ENCODE assay signal across 24 cellular contexts in genomic region chr15:72892986-72893385, GRCh38.
DNase-seq lines count a peak whose midpoint lies in the region; ATAC-seq, FAIRE-seq and TF ChIP-seq lines count a peak whose summit lies in the region.
"Had no signal": no experiment of that assay in that cellular context is flagged by ENCODE, and none has a peak within 500 bp of the region (broad histone marks: within the 10 kb centered on the region; RNA-seq: fewer than 3 reads in every experiment).

No MANE protein-coding gene starts in this region.

- in situ Hi-C loops in K562 (cut with MboI) = no loop called here

- TF ChIP-seq RAD21 in A549 (conservative IDR thresholded peaks at IDR 0.05 in 1 of 2, IDR thresholded peaks at IDR 0.05 in 1 of 2) (no peak), K562 (CRISPR knock-in tag; conservative IDR thresholded peaks at IDR 0.05 in 1 of 2, IDR thresholded peaks at IDR 0.05 in 1 of 2) (no peak)

- CTCF ChIA-PET in A549 (lab: Yijun Ruan, JAX) = no interaction called here
- CTCF ChIA-PET in K562 (lab: Yijun Ruan, JAX; ENCODE audit: low intra/inter-chr PET ratio) = no interaction called here

- H3K36me3 Mint-ChIP-seq in endodermal cell (ENCODE audit: low read depth) = no peaks in the 10 kb centered on the region
- H3K36me3 Mint-ChIP-seq: CD8-positive, alpha-beta T cell had no signal

- H3K9me1 ChIP-seq in K562 (ENCODE audit: control insufficient read depth, insufficient read depth, low read length) = no peaks in the 10 kb centered on the region

- H3K27ac Mint-ChIP-seq in endodermal cell = no peak overlapping the region
- H3K27ac Mint-ChIP-seq: B cell; CD4-positive, alpha-beta T cell; CD8-positive, alpha-beta T cell had no signal

- peaks cover 2% of the 10 kb centered on the region for H3K27me3 Mint-ChIP-seq in endodermal cell (ENCODE audit: insufficient read depth)

- FAIRE-seq in A549 (lab: Jason Lieb, UNC) (no peak), D721Med (lab: Jason Lieb, UNC) (peak; percentile 46), K562 (lab: Jason Lieb, UNC) (no peak)
- FAIRE-seq: A204.1, G401.6, GM12891 had no signal

- no peak overlapping the region for H3K4me3 Mint-ChIP-seq in endodermal cell
- H3K4me3 Mint-ChIP-seq: B cell; CD4-positive, alpha-beta T cell; CD8-positive, alpha-beta T cell had no signal

- TF ChIP-seq CTCF in A549 (IDR thresholded peaks at IDR 0.05) = no peak
- no peak for TF ChIP-seq CTCF in D721Med (IDR thresholded peaks at IDR 0.05; ENCODE audit: insufficient read depth, missing control alignments)
- no peak for TF ChIP-seq CTCF in K562 (IDR thresholded peaks at IDR 0.05 in 2 of 3, conservative IDR thresholded peaks at IDR 0.05 in 1 of 3; ENCODE audit: insufficient read depth in 2 of 3, low read depth in 1 of 3, low read length in 3 of 3)
- TF ChIP-seq CTCF in endodermal cell (conservative IDR thresholded peaks at IDR 0.05) = no peak

- peaks cover 8% of the 10 kb centered on the region; the same call in 2 of the 3 replicates for H3K9me3 ChIP-seq in A549
- no peaks in the 10 kb centered on the region for H3K9me3 ChIP-seq in K562 (replicated peaks; ENCODE audit: control insufficient read depth, insufficient read depth, low read depth, low read length)
- no peaks in the 10 kb centered on the region for H3K9me3 ChIP-seq in endodermal cell (ENCODE audit: control insufficient read depth, low read length)
- H3K9me3 ChIP-seq: BLaER1 treated with 17β-estradiol and CSF1 and Interleukin-3, amounts not matched to agents 10 nM and 100 nM; Caco-2 had no signal

- no peaks in the 10 kb centered on the region for H3K4me1 Mint-ChIP-seq in endodermal cell
- H3K4me1 Mint-ChIP-seq: B cell had no signal

- ATAC-seq in A549 = no peak
- ATAC-seq in K562 = no peak
- no peak for ATAC-seq in HG03039 (IDR thresholded peaks at IDR 0.05; ENCODE audit: unreplicated experiment)
- ATAC-seq: CD8-positive, alpha-beta T cell had no signal

- no peak overlapping the region for H3K9ac ChIP-seq in K562 (ENCODE audit: insufficient read depth in 1 of 2, low read depth in 2 of 2, low read length in 2 of 2)
- H3K9ac ChIP-seq in endodermal cell (ENCODE audit: extremely low read depth, low read length, poor library complexity, severe bottlenecking) = no peak overlapping the region
- H3K9ac ChIP-seq: BLaER1 treated with 17β-estradiol and CSF1 and Interleukin-3, amounts not matched to agents 10 nM and 100 nM had no signal

- TF ChIP-seq POLR2A in A549 (IDR thresholded peaks at IDR 0.05; ENCODE audit: low read length) = no peak
- TF ChIP-seq POLR2A in K562 (conservative IDR thresholded peaks at IDR 0.05) = no peak

- H3K27ac ChIP-seq in A549 = no peak overlapping the region
- no peak overlapping the region for H3K27ac ChIP-seq in K562 (ENCODE audit: extremely low read depth, low read depth, low read length)
- no peak overlapping the region for H3K27ac ChIP-seq in endodermal cell (ENCODE audit: low read depth, low read length)
- H3K27ac ChIP-seq: BLaER1 treated with 17β-estradiol and CSF1 and Interleukin-3, amounts not matched to agents 10 nM and 100 nM; C4-2B had no signal

- H3K4me1 ChIP-seq in A549 (no peaks in the 10 kb centered on the region), K562 (replicated peaks in 1 of 2; ENCODE audit: control insufficient read depth in 2 of 2, insufficient read depth in 2 of 2, low read length in 2 of 2) (no peaks in the 10 kb centered on the region; a peak in 1 of 5 replicates), endodermal cell (ENCODE audit: control insufficient read depth, insufficient read depth, low read length) (no peaks in the 10 kb centered on the region)
- H3K4me1 ChIP-seq: Caco-2 had no signal

- H4K20me1 ChIP-seq in K562 (replicated peaks; ENCODE audit: control insufficient read depth, insufficient read depth, low read length) = no peaks in the 10 kb centered on the region
- H4K20me1 ChIP-seq: BLaER1 treated with 17β-estradiol and CSF1 and Interleukin-3, amounts not matched to agents 10 nM and 100 nM had no signal

- POLR2A ChIA-PET in A549 (lab: Yijun Ruan, JAX) = no interaction called here
- POLR2A ChIA-PET in K562 (lab: Yijun Ruan, JAX) = interaction anchor here (0.7 kb wide), 1 partner anchor 19 kb away, joined by 4 read pairs; no protein-coding TSS in a partner anchor

- no peak for DNase-seq in A549 (ENCODE audit: low read depth in 1 of 2, low spot score in 1 of 2)
- DNase-seq in D721Med (ENCODE audit: insufficient read length, low spot score) = no peak
- no peak for DNase-seq in K562 (ENCODE audit: extremely low read depth in 1 of 4, low spot score in 3 of 4)
- no peak for DNase-seq in EL
- no peak for DNase-seq in endodermal cell
- DNase-seq: 8988T; AML-193; Caco-2; Calu3; CD4-positive, alpha-beta T cell; CD8-positive, alpha-beta T cell; DMS 273 treated with DMSO at 0.1 percent for 48 hours; DMS153; DMS53; DMS79; DND-41; GF-D8 had no signal

- no peak for TF ChIP-seq EP300 in A549 (IDR thresholded peaks at IDR 0.05)
- no peak for TF ChIP-seq EP300 in K562 (IDR thresholded peaks at IDR 0.05; ENCODE audit: low read length)

- H3K4me3 ChIP-seq in A549 (no peak overlapping the region), K562 (no peak overlapping the region), endodermal cell (ENCODE audit: low read length) (no peak overlapping the region)
- H3K4me3 ChIP-seq: BLaER1 treated with 17β-estradiol and CSF1 and Interleukin-3, amounts not matched to agents 10 nM and 100 nM had no signal

- H3K4me2 ChIP-seq in A549 (no peak overlapping the region), K562 (ENCODE audit: insufficient read depth, low read length) (no peak overlapping the region)
- H3K4me2 ChIP-seq: BLaER1 treated with 17β-estradiol and CSF1 and Interleukin-3, amounts not matched to agents 10 nM and 100 nM had no signal

- H3K9me3 Mint-ChIP-seq in endodermal cell = peaks cover 5% of the 10 kb centered on the region
- H3K9me3 Mint-ChIP-seq: CD4-positive, alpha-beta T cell; CD8-positive, alpha-beta T cell had no signal

- intact Hi-C loops in K562 (cut with micrococcal nuclease) = no loop called here

- no peaks in the 10 kb centered on the region for H3K36me3 ChIP-seq in K562 (ENCODE audit: control insufficient read depth, insufficient read depth, low read length)
- no peaks in the 10 kb centered on the region for H3K36me3 ChIP-seq in endodermal cell (ENCODE audit: control insufficient read depth, insufficient read depth, low read length)
- H3K36me3 ChIP-seq: BLaER1 treated with 17β-estradiol and CSF1 and Interleukin-3, amounts not matched to agents 10 nM and 100 nM had no signal

- BruUV-seq in K562 (replicated peaks; lab: Mats Ljungman, UMichigan) = no TSS peak

- no peaks in the 10 kb centered on the region for H3K79me2 ChIP-seq in K562 (ENCODE audit: control insufficient read depth, insufficient read depth, low read length)

- 16% methylated on average over 2 of the region's 2 CpGs for WGBS in A549 (ENCODE audit: missing lambda C conversion rate)
- 0% methylated on average over 2 of the region's 2 CpGs for WGBS in K562 (ENCODE audit: insufficient coverage, low coverage, missing lambda C conversion rate)
- 88 to 100% methylated on average over 1 to 2 of the region's 2 CpGs for WGBS in endodermal cell (ENCODE audit: insufficient coverage in 1 of 2, insufficient read length in 1 of 2), 2 experiments

- H3K27me3 ChIP-seq in K562 (ENCODE audit: control insufficient read depth in 2 of 2, insufficient read depth in 2 of 2, low read length in 2 of 2) = no peaks in the 10 kb centered on the region; a peak in 1 of 5 replicates
- no peaks in the 10 kb centered on the region for H3K27me3 ChIP-seq in endodermal cell (ENCODE audit: control insufficient read depth, insufficient read depth, low read length, poor library complexity, severe bottlenecking)
- H3K27me3 ChIP-seq: BLaER1 treated with 17β-estradiol and CSF1 and Interleukin-3, amounts not matched to agents 10 nM and 100 nM had no signal

- H2AFZ ChIP-seq in K562 (ENCODE audit: low read depth, low read length) = no peak overlapping the region

TF ChIP-seq in A549, 52 proteins besides CTCF, POLR2A, EP300 and RAD21:
- TF ChIP-seq HOXB5 (CRISPR knock-in tag; IDR thresholded peaks at IDR 0.05) (no peak), CHD2 (IDR thresholded peaks at IDR 0.05; ENCODE audit: low read length, partially characterized antibody) (no peak), USF2 (IDR thresholded peaks at IDR 0.05) (no peak), GATA3 (IDR thresholded peaks at IDR 0.05; ENCODE audit: borderline replicate concordance) (no peak), PHF8 (IDR thresholded peaks at IDR 0.05; ENCODE audit: borderline replicate concordance, low read depth) (no peak), MAFK (IDR thresholded peaks at IDR 0.05; ENCODE audit: partially characterized antibody) (peak; percentile 94), CEBPB (IDR thresholded peaks at IDR 0.05) (no peak)
TF ChIP-seq in A549: peak in this region for 1.

TF ChIP-seq in K562, 482 proteins besides CTCF, POLR2A, EP300 and RAD21:
- TF ChIP-seq ZBTB33 (CRISPR knock-in tag; IDR thresholded peaks at IDR 0.05) = no peak
- no peak for TF ChIP-seq SREBF1 (IDR thresholded peaks at IDR 0.05; ENCODE audit: borderline replicate concordance, low read depth, low read length)
- TF ChIP-seq C11orf30 (IDR thresholded peaks at IDR 0.05; ENCODE audit: low read depth) = peak; percentile 62; the same call in 1 of the 2 replicates
- TF ChIP-seq ZNF316 (IDR thresholded peaks at IDR 0.05) = peak; percentile 83
- peak; percentile 59 for TF ChIP-seq MAFG (tag; conservative IDR thresholded peaks at IDR 0.05)
- TF ChIP-seq CEBPB (tag; IDR thresholded peaks at IDR 0.05) = no peak
- peak; percentile 84 for TF ChIP-seq MAFF (IDR thresholded peaks at IDR 0.05; ENCODE audit: low read length)
- peak; percentile 84 for TF ChIP-seq MAFK (IDR thresholded peaks at IDR 0.05; ENCODE audit: low read length)
TF ChIP-seq in K562: peak in this region for 5.

Comparison
In these comparisons a context has a peak if more than half of its experiments do, and no peak if none do; other contexts are left out.
1. Of the 35 proteins assayed by ChIP-seq in both K562 and A549: peak only in K562: none; only in A549: none; in both: MAFK; in neither: 34.